ENCODE assay signal across 8 cellular contexts in the genomic region with DNA sequence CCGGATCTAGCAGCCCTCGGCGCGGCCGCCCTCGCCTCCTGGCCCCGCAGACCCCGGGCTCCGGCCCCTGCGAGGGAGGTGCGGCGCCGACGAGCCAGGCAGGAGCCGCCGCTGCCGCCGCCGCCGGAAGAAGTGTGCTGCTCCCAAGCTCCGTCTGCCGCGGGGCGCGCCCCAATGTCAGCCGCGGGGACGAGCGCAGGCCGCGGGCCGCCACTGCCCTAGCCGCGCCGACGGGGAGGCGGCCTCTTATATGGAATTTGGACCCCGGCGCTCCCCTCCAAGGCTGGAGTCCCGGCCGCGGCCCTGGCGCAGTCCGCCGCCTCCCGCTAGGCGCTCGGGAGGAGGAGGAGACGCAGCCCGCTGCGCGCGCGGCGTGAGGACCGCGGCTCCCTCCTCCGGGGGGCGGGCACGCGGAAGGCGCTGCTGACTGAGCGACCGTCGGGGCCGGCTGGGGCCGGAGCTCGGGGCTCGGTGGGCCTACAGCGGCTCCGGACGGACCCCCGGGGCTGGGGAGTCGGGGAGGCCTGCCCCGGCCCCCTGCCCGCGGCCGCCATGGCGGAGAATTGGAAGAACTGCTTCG. TPM values are rescaled to one million over a fixed set of nuclear protein-coding genes. Genes with fewer than 3 reads are reported as not detected.
DNase-seq lines count a peak whose midpoint lies in the region; ATAC-seq and TF ChIP-seq lines count a peak whose summit lies in the region.

Gene TRIM8, plus strand, starts transcription at position 414 of the 580 bp plus-strand sequence. Its CDS starts 139 bp downstream, at position 553.

- peak within 1 kb of the TSS; percentile 96 for H3K4me2 ChIP-seq in KMS-11

- intact Hi-C loops in colonic mucosa (cut with DNase I) (no loop called here), lower leg skin (cut with DNase I; ENCODE audit: low total_unique reads) (no loop called here)

- TF ChIP-seq POLR2A in lower leg skin (IDR thresholded peaks at IDR 0.05): no peak

- no peak within 1 kb of the TSS for H3K4me3 ChIP-seq in KMS-11 (IDR thresholded peaks at IDR 0.05; ENCODE audit: insufficient read depth, low read depth, low read length)
- H3K4me3 ChIP-seq in colonic mucosa: peak within 1 kb of the TSS; percentile 86
- H3K4me3 ChIP-seq in lower leg skin (ENCODE audit: low read depth, poor library complexity, severe bottlenecking): peak within 1 kb of the TSS; percentile 84

- H3K4me1 ChIP-seq in KMS-11 (ENCODE audit: low read depth, poor library complexity, severe bottlenecking): peaks cover 35% of the 10 kb centered on the region
- peaks cover 12% of the 10 kb centered on the region for H3K4me1 ChIP-seq in colonic mucosa

- H4K20me1 ChIP-seq in KMS-11 (ENCODE audit: insufficient read depth): peaks cover 11% of the 10 kb centered on the region

- DNase-seq in Daoy (ENCODE audit: low read depth) (peak; percentile 60), colonic mucosa (peak; percentile 64), lower leg skin (ENCODE audit: low spot score in 2 of 2) (no peak)
- peak; percentile 70 for DNase-seq in activated CD4-positive, CD25-positive, alpha-beta regulatory T cell treated with anti-CD3 and anti-CD28 coated beads, Interleukin-2, amount 50 U/mL, for 72 hours
- peak; percentile 42 for DNase-seq in stimulated activated CD8-positive, alpha-beta memory T cell treated with anti-CD3 and anti-CD28 coated beads, Interleukin-12 subunit alpha, Interleukin-12 subunit beta, amount 100 ng/mL, for 1 hour (ENCODE audit: low read depth)

- ATAC-seq in GM18517 (IDR thresholded peaks at IDR 0.05; ENCODE audit: unreplicated experiment) (no peak), HG02840 (IDR thresholded peaks at IDR 0.05; ENCODE audit: low FRiP score, unreplicated experiment) (no peak)

- H3K27me3 ChIP-seq in KMS-11 (ENCODE audit: insufficient read depth, low read depth) (no peaks in the 10 kb centered on the region; the same call in 1 of the 2 replicates), colonic mucosa (no peaks in the 10 kb centered on the region)

- H2AFZ ChIP-seq in KMS-11 (ENCODE audit: low read depth): peak within 1 kb of the TSS; percentile 47

- TF ChIP-seq CTCF in KMS-11 (conservative IDR thresholded peaks at IDR 0.05; ENCODE audit: low read depth, low read length): no peak
- no peak for TF ChIP-seq CTCF in colonic mucosa (IDR thresholded peaks at IDR 0.05)
- no peak for TF ChIP-seq CTCF in lower leg skin (IDR thresholded peaks at IDR 0.05)

- H3K27ac ChIP-seq in KMS-11 (peak within 1 kb of the TSS; percentile 98), colonic mucosa (peak within 1 kb of the TSS; percentile 99)

- H3K36me3 ChIP-seq in KMS-11 (ENCODE audit: insufficient read depth): no peaks in the 10 kb centered on the region
- H3K36me3 ChIP-seq in colonic mucosa: no peaks in the 10 kb centered on the region

- H3K9ac ChIP-seq in KMS-11 (peak within 1 kb of the TSS; percentile 95), colonic mucosa (ENCODE audit: low read depth in 2 of 2, low read length in 2 of 2) (peak within 1 kb of the TSS; percentile 83 to 100)

- no peaks in the 10 kb centered on the region for H3K9me3 ChIP-seq in colonic mucosa

- H3K79me2 ChIP-seq in KMS-11 (ENCODE audit: insufficient read depth, low read depth): peaks cover 55% of the 10 kb centered on the region

- WGBS in lower leg skin, 2 donors: 0% methylated on average over 52 of the region's 80 CpGs; no CpG with 5 or more reads in 1 of the 2 donors

RNA-seq across cellular contexts. Expression of gene TRIM8, which starts in this region (rescaled TPM):
- 39.8 and 54.1 TPM in 2 replicates for total RNA-seq in Daoy (2014; rRNA removed; shearing (Covaris generic))
- total RNA-seq in colonic mucosa (10 to 100 TPM; 64.9 to 79.6 TPM), lower leg skin (100 to 1,000 TPM in 3 of 4 donors, 10 to 100 TPM in 1; 91.7 to 128 (median 106) TPM)

Comparison
In these comparisons a context has a peak if more than half of its experiments do, and no peak if none do; other contexts are left out.
1. DNase-seq: peak in Daoy (single experiment), activated CD4-positive, CD25-positive, alpha-beta regulatory T cell treated with anti-CD3 and anti-CD28 coated beads, Interleukin-2, amount 50 U/mL, for 72 hours (single experiment), colonic mucosa (single experiment) and stimulated activated CD8-positive, alpha-beta memory T cell treated with anti-CD3 and anti-CD28 coated beads, Interleukin-12 subunit alpha, Interleukin-12 subunit beta, amount 100 ng/mL, for 1 hour (single experiment); none in lower leg skin (0 of 2).